ENCODE assay signal across 20 cellular contexts in the genomic region with DNA sequence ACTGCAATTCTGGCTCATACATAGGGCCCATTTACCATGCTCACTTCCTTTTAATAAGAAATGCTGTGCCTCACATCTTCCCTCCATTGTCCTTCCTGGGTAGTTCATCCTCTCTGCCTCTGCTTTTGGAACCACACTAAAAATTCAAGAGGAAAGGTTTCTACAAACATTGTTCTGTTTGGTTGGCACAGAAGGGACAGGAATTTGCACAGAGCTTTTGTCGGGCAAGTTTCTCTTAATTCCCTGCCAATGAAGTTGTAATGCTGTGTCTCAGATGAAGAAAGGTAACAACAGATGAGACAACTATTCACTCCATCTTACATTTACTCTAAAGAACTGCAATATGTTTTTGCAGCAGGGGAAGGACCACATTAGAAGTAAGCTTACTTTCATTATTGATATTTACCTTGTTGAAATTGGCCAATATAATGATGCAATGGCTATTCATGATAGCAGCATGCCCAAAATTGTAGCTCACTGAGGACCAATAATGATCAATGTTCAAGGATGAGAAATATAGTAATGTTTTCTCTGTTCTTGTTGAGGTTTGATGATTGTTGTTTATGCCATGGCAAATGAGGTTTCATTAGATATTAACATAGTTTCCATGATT.
DNase-seq lines count a peak whose midpoint lies in the region; ATAC-seq, FAIRE-seq and TF ChIP-seq lines count a peak whose summit lies in the region.
"Had no signal": no experiment of that assay in that cellular context is flagged by ENCODE, and none has a peak within 500 bp of the region (broad histone marks: within the 10 kb centered on the region; RNA-seq: fewer than 3 reads in every experiment).

No MANE protein-coding gene starts in this region.

- WGBS in liver = 44% methylated on average over 1 of the region's 1 CpG

- H3K79me2 ChIP-seq in DND-41 (ENCODE audit: insufficient read depth, low read length) (no peaks in the 10 kb centered on the region), astrocyte (ENCODE audit: insufficient read depth, low read length) (no peaks in the 10 kb centered on the region), neural progenitor cell (ENCODE audit: low read depth) (no peaks in the 10 kb centered on the region)

- H3K36me3 ChIP-seq in DND-41 (ENCODE audit: insufficient read depth, low read length) (no peaks in the 10 kb centered on the region), astrocyte (ENCODE audit: insufficient read depth, low read length) (no peaks in the 10 kb centered on the region), liver (ENCODE audit: control insufficient read depth in 4 of 4, insufficient read depth in 3 of 4, low read depth in 1 of 4, low read length in 3 of 4) (no peaks in the 10 kb centered on the region), neural progenitor cell (no peaks in the 10 kb centered on the region)
- H3K36me3 ChIP-seq: BLaER1, HAP-1 had no signal

- H3K4me2 ChIP-seq in DND-41 (ENCODE audit: insufficient read depth, low read length) (no peak overlapping the region), astrocyte (ENCODE audit: low read length) (no peak overlapping the region), neural progenitor cell (no peak overlapping the region)
- H3K4me2 ChIP-seq: BLaER1, GM23338 had no signal

- H3K27ac Mint-ChIP-seq in astrocyte (ENCODE audit: unreplicated experiment) (no peak overlapping the region), neural progenitor cell (no peak overlapping the region)
- H3K27ac Mint-ChIP-seq: B cell; CD8-positive, alpha-beta T cell; GM23338 had no signal

- no peaks in the 10 kb centered on the region for H3K4me1 ChIP-seq in DND-41 (ENCODE audit: insufficient read depth, low read length)
- H3K4me1 ChIP-seq in astrocyte (ENCODE audit: insufficient read depth, low read length) = no peaks in the 10 kb centered on the region
- peaks cover 0 to 12% (median 7%) of the 10 kb centered on the region in 4 donors for H3K4me1 ChIP-seq in liver (ENCODE audit: control insufficient read depth in 4 of 4, insufficient read depth in 4 of 4, low read length in 3 of 4)
- H3K4me1 ChIP-seq in neural progenitor cell = no peaks in the 10 kb centered on the region
- H3K4me1 ChIP-seq: BLaER1, Caco-2, HAP-1 had no signal

- H3K36me3 Mint-ChIP-seq in astrocyte (ENCODE audit: low read depth, unreplicated experiment) = no peaks in the 10 kb centered on the region
- H3K36me3 Mint-ChIP-seq in neural progenitor cell = peaks cover 3% of the 10 kb centered on the region
- H3K36me3 Mint-ChIP-seq: CD4-positive, CD25-positive, alpha-beta regulatory T cell had no signal

- no peaks in the 10 kb centered on the region for H3K27me3 ChIP-seq in DND-41 (ENCODE audit: insufficient read depth, low read length, poor library complexity)
- no peaks in the 10 kb centered on the region for H3K27me3 ChIP-seq in astrocyte (ENCODE audit: insufficient read depth, low read length)
- no peaks in the 10 kb centered on the region for H3K27me3 ChIP-seq in liver (ENCODE audit: control insufficient read depth in 4 of 4, insufficient read depth in 4 of 4, low read length in 3 of 4)
- no peaks in the 10 kb centered on the region for H3K27me3 ChIP-seq in neural progenitor cell
- H3K27me3 ChIP-seq: BLaER1 had no signal

- no peak for TF ChIP-seq RAD21 in liver (IDR thresholded peaks at IDR 0.05)

- ATAC-seq in DND-41 (ENCODE audit: insufficient read depth, low read depth) = no peak
- ATAC-seq in HG03565 (IDR thresholded peaks at IDR 0.05; ENCODE audit: unreplicated experiment) = no peak
- ATAC-seq: CD8-positive, alpha-beta T cell; GM12878; GM23338 had no signal

- H3K27me3 Mint-ChIP-seq in astrocyte (ENCODE audit: low read depth, unreplicated experiment) (no peaks in the 10 kb centered on the region), neural progenitor cell (ENCODE audit: insufficient read depth, low read depth) (peaks cover 3% of the 10 kb centered on the region)

- DNase-seq in DND-41 = no peak
- DNase-seq in astrocyte (ENCODE audit: low read depth) = no peak
- DNase-seq in neural progenitor cell (ENCODE audit: low spot score) = no peak
- no peak for DNase-seq in HK-2 (ENCODE audit: unreplicated experiment)
- DNase-seq: Caco-2; CD4-positive, CD25-positive, alpha-beta regulatory T cell; CD8-positive, alpha-beta T cell; DMS153; EL; GDM1 had no signal

- H2AFZ ChIP-seq in DND-41 (ENCODE audit: low read depth, low read length) (peak overlapping the region; percentile 19; the same call in 1 of the 2 replicates), astrocyte (ENCODE audit: low read depth, low read length) (no peak overlapping the region), neural progenitor cell (replicated peaks) (no peak overlapping the region)
- H2AFZ ChIP-seq: GM23338 had no signal

- H3K27ac ChIP-seq in DND-41 (ENCODE audit: low read length) (no peak overlapping the region), astrocyte (ENCODE audit: low read depth, low read length) (no peak overlapping the region), liver (ENCODE audit: low read depth in 1 of 2, low read length in 2 of 2) (no peak overlapping the region), neural progenitor cell (no peak overlapping the region)
- H3K27ac ChIP-seq: 22Rv1, BLaER1, C4-2B had no signal

- peaks cover 10% of the 10 kb centered on the region for H3K9me3 Mint-ChIP-seq in astrocyte (ENCODE audit: unreplicated experiment)
- H3K9me3 Mint-ChIP-seq in neural progenitor cell = peaks cover 12% of the 10 kb centered on the region

- peak; percentile 60 for FAIRE-seq in astrocyte (lab: Jason Lieb, UNC)
- FAIRE-seq: A204.1, GM12878 had no signal

- H4K20me1 ChIP-seq in DND-41 (ENCODE audit: insufficient read depth, low read length) (no peaks in the 10 kb centered on the region), astrocyte (ENCODE audit: insufficient read depth, low read length) (no peaks in the 10 kb centered on the region), neural progenitor cell (ENCODE audit: low read depth) (no peaks in the 10 kb centered on the region)
- H4K20me1 ChIP-seq: BLaER1 had no signal

- H3K9ac ChIP-seq in DND-41 (ENCODE audit: low read depth, low read length) = no peak overlapping the region
- H3K9ac ChIP-seq in astrocyte (ENCODE audit: low read length) = no peak overlapping the region
- H3K9ac ChIP-seq in liver (ENCODE audit: low read depth in 1 of 2, low read length in 2 of 2) = no peak overlapping the region
- H3K9ac ChIP-seq in neural progenitor cell = no peak overlapping the region
- H3K9ac ChIP-seq: BLaER1 had no signal

- H3K4me3 Mint-ChIP-seq in astrocyte (ENCODE audit: unreplicated experiment) (no peak overlapping the region), neural progenitor cell (no peak overlapping the region)
- H3K4me3 Mint-ChIP-seq: B cell; CD4-positive, CD25-positive, alpha-beta regulatory T cell; CD8-positive, alpha-beta T cell; GM23338 had no signal

- H3K4me1 Mint-ChIP-seq in astrocyte (ENCODE audit: low read depth, unreplicated experiment) = peaks cover 10% of the 10 kb centered on the region
- no peaks in the 10 kb centered on the region for H3K4me1 Mint-ChIP-seq in neural progenitor cell
- H3K4me1 Mint-ChIP-seq: B cell; CD4-positive, CD25-positive, alpha-beta regulatory T cell had no signal

- no peaks in the 10 kb centered on the region for H3F3A ChIP-seq in neural progenitor cell (ENCODE audit: low read depth)

- peaks cover 5% of the 10 kb centered on the region for H3K9me3 ChIP-seq in DND-41 (ENCODE audit: insufficient read depth, low read length, severe bottlenecking)
- no peaks in the 10 kb centered on the region for H3K9me3 ChIP-seq in astrocyte (ENCODE audit: insufficient read depth, low read depth, low read length)
- H3K9me3 ChIP-seq in liver (ENCODE audit: control insufficient read depth in 4 of 4, low read length in 3 of 4) = no peaks in the 10 kb centered on the region
- H3K9me3 ChIP-seq in neural progenitor cell (ENCODE audit: low read depth) = no peaks in the 10 kb centered on the region
- H3K9me3 ChIP-seq: Caco-2, HAP-1 had no signal

- no peak for TF ChIP-seq CTCF in DND-41 (IDR thresholded peaks at IDR 0.05; ENCODE audit: borderline replicate concordance, extremely low read depth, low read length, poor library complexity, severe bottlenecking)
- TF ChIP-seq CTCF in astrocyte (IDR thresholded peaks at IDR 0.05; ENCODE audit: insufficient read depth, low read depth, low read length) = no peak
- no peak for TF ChIP-seq CTCF in liver (IDR thresholded peaks at IDR 0.05; ENCODE audit: low read depth, low read length, missing input control)
- TF ChIP-seq CTCF in neural progenitor cell (IDR thresholded peaks at IDR 0.05) = no peak

- no peak overlapping the region for H3K4me3 ChIP-seq in DND-41 (ENCODE audit: low read depth in 1 of 2, low read length in 2 of 2)
- no peak overlapping the region for H3K4me3 ChIP-seq in astrocyte (ENCODE audit: insufficient read depth, low read depth, low read length)
- peak overlapping the region in 1 of 3 donors; percentile 18 for H3K4me3 ChIP-seq in liver (ENCODE audit: low read depth in 1 of 3, low read length in 3 of 3)
- H3K4me3 ChIP-seq in neural progenitor cell = no peak overlapping the region
- H3K4me3 ChIP-seq: BLaER1, GM12878, GM23338, HAP-1 had no signal

TF ChIP-seq in liver, 16 proteins besides CTCF, POLR2A, EP300 and RAD21 (continues in another document):
- peak in 1 of 2 donors; percentile 26 for TF ChIP-seq JUND (IDR thresholded peaks at IDR 0.05)
- TF ChIP-seq, protein P1, sequence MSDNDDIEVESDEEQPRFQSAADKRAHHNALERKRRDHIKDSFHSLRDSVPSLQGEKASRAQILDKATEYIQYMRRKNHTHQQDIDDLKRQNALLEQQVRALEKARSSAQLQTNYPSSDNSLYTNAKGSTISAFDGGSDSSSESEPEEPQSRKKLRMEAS (IDR thresholded peaks at IDR 0.05) = peak; percentile 10
